Comparison of ENCODE assay signal across 26 cellular contexts in genomic region chr10:43890124-43890523, GRCh38.
DNase-seq lines count a peak whose midpoint lies in the region; ATAC-seq, FAIRE-seq and TF ChIP-seq lines count a peak whose summit lies in the region.
"Had no signal": no experiment of that assay in that cellular context is flagged by ENCODE, and none has a peak within 500 bp of the region (broad histone marks: within the 10 kb centered on the region; RNA-seq: fewer than 3 reads in every experiment).

No MANE protein-coding gene starts in this region.

- peak overlapping the region; percentile 40 for H3K27ac ChIP-seq in ACC112 (ENCODE audit: low read depth, low read length)
- H3K27ac ChIP-seq in upper lobe of left lung = no peak overlapping the region
- H3K27ac ChIP-seq: esophagus muscularis mucosa, hepatocyte, lower lobe of right lung, tibial nerve had no signal

- H3K4me3 Mint-ChIP-seq in stimulated activated naive B cell treated with anti-CD40 and anti-IgM and Interleukin-4, amounts not matched to agents 10 μg/mL and 1 μg/mL and 100 μg/mL, for 72 hours = no peak overlapping the region
- H3K4me3 Mint-ChIP-seq in natural killer cell treated with Interleukin-12 subunit alpha and Interleukin-12 subunit beta and Interleukin-15 and Interleukin-18, amount 100 ng/mL, for 72 hours = no peak overlapping the region
- H3K4me3 Mint-ChIP-seq in Calu3 (ENCODE audit: low read depth, unreplicated experiment) = no peak overlapping the region
- H3K4me3 Mint-ChIP-seq: activated CD4-positive, alpha-beta T cell treated with anti-CD3 and anti-CD28 coated beads, Interleukin-2, amount 10 ng/mL, durations not matched to agents 7 days and 5 days; central memory CD8-positive, alpha-beta T cell; T-cell had no signal

- DNase-seq in LHCN-M2 (ENCODE audit: low read depth) = peak; percentile 64
- peak; percentile 2 for DNase-seq in bronchial epithelial cell (ENCODE audit: low read depth)
- DNase-seq in iris pigment epithelial cell (ENCODE audit: low read depth) = peak; percentile 82
- DNase-seq in stimulated activated naive B cell treated with anti-CD40 and anti-IgM and Interleukin-4, amounts not matched to agents 10 μg/mL and 1 μg/mL and 100 μg/mL, for 72 hours = no peak
- DNase-seq in natural killer cell treated with Interleukin-12 subunit alpha and Interleukin-12 subunit beta and Interleukin-15 and Interleukin-18, amount 100 ng/mL, for 72 hours (ENCODE audit: low spot score) = no peak
- no peak for DNase-seq in upper lobe of left lung
- no peak for DNase-seq in Calu3
- DNase-seq: activated CD4-positive, alpha-beta T cell treated with anti-CD3 and anti-CD28 coated beads, Interleukin-2, amount 10 ng/mL, durations not matched to agents 7 days and 5 days; activated CD8-positive, alpha-beta memory T cell treated with anti-CD3 and anti-CD28 coated beads, Interleukin-2, amount 50 U/mL, for 4 hours; activated effector memory CD4-positive, alpha-beta T cell treated with Interleukin-2 at 50 U/mL for 16 hours; DMS53; effector CD4-positive, alpha-beta T cell; Kasumi-1; lower lobe of right lung; NCI-H524; right cardiac atrium; Right ventricle myocardium superior; stimulated activated CD4-positive, alpha-beta T cell treated with anti-CD3 and anti-CD28 coated beads, Interleukin-1b, Interleukin-23, amount 100 ng/mL, for 48 hours; stimulated activated naive CD8-positive, alpha-beta T cell treated with anti-CD3 and anti-CD28 coated beads, Interleukin-15, Interleukin-2, amounts not matched to agents 100 U/mL and 50 U/mL, for 24 hours; T-cell had no signal

- ATAC-seq in stimulated activated naive B cell treated with anti-CD40 and anti-IgM and Interleukin-4, amounts not matched to agents 10 μg/mL and 1 μg/mL and 100 μg/mL, for 72 hours (replicated peaks) = no peak
- ATAC-seq in natural killer cell treated with Interleukin-12 subunit alpha and Interleukin-12 subunit beta and Interleukin-15 and Interleukin-18, amount 100 ng/mL, for 72 hours = no peak
- ATAC-seq in upper lobe of left lung (ENCODE audit: low FRiP score in 2 of 2) = no peak
- ATAC-seq: lower lobe of right lung; right cardiac atrium; stimulated activated naive CD8-positive, alpha-beta T cell treated with anti-CD3 and anti-CD28 coated beads, Interleukin-15, Interleukin-2, amounts not matched to agents 100 U/mL and 50 U/mL, for 24 hours; T-cell had no signal

- H3K4me1 ChIP-seq in ACC112 (ENCODE audit: control insufficient read depth, insufficient read depth, low read length, unreplicated experiment) (peaks cover 47% of the 10 kb centered on the region), upper lobe of left lung (peaks cover 0 to 4% (median 0%) of the 10 kb centered on the region in 4 donors)
- H3K4me1 ChIP-seq: lower lobe of right lung had no signal

- 61 to 76% methylated on average over 2 of the region's 2 CpGs for WGBS in upper lobe of left lung, 2 donors

- H3K79me2 ChIP-seq in ACC112 (ENCODE audit: control insufficient read depth, insufficient read depth, low read length, unreplicated experiment) = no peaks in the 10 kb centered on the region
- H3K79me2 ChIP-seq: hepatocyte had no signal

- H3K36me3 ChIP-seq in ACC112 (ENCODE audit: insufficient read depth, low read length) = no peaks in the 10 kb centered on the region
- no peaks in the 10 kb centered on the region for H3K36me3 ChIP-seq in bronchial epithelial cell (ENCODE audit: control insufficient read depth, insufficient read depth, low read length)
- no peaks in the 10 kb centered on the region for H3K36me3 ChIP-seq in upper lobe of left lung
- H3K36me3 ChIP-seq: esophagus muscularis mucosa, lower lobe of right lung, tibial nerve had no signal

- no peaks in the 10 kb centered on the region for H3K9me3 ChIP-seq in upper lobe of left lung
- H3K9me3 ChIP-seq: esophagus muscularis mucosa, lower lobe of right lung, tibial nerve had no signal

- H3K27me3 Mint-ChIP-seq in stimulated activated naive B cell treated with anti-CD40 and anti-IgM and Interleukin-4, amounts not matched to agents 10 μg/mL and 1 μg/mL and 100 μg/mL, for 72 hours = peaks cover 4 to 6% of the 10 kb centered on the region in 2 donors
- peaks cover 34 to 35% of the 10 kb centered on the region in 2 donors for H3K27me3 Mint-ChIP-seq in natural killer cell treated with Interleukin-12 subunit alpha and Interleukin-12 subunit beta and Interleukin-15 and Interleukin-18, amount 100 ng/mL, for 72 hours
- peaks cover 20% of the 10 kb centered on the region for H3K27me3 Mint-ChIP-seq in Calu3 (ENCODE audit: unreplicated experiment)
- H3K27me3 Mint-ChIP-seq: central memory CD8-positive, alpha-beta T cell had no signal

- H3K36me3 Mint-ChIP-seq in stimulated activated naive B cell treated with anti-CD40 and anti-IgM and Interleukin-4, amounts not matched to agents 10 μg/mL and 1 μg/mL and 100 μg/mL, for 72 hours = no peaks in the 10 kb centered on the region
- H3K36me3 Mint-ChIP-seq in natural killer cell treated with Interleukin-12 subunit alpha and Interleukin-12 subunit beta and Interleukin-15 and Interleukin-18, amount 100 ng/mL, for 72 hours = no peaks in the 10 kb centered on the region
- no peaks in the 10 kb centered on the region for H3K36me3 Mint-ChIP-seq in Calu3 (ENCODE audit: insufficient read depth, unreplicated experiment)
- H3K36me3 Mint-ChIP-seq: T-cell had no signal

- no peak for TF ChIP-seq EP300 in upper lobe of left lung (IDR thresholded peaks at IDR 0.05)

- no peaks in the 10 kb centered on the region for H3K27me3 ChIP-seq in ACC112 (ENCODE audit: insufficient read depth, low read length)
- no peaks in the 10 kb centered on the region for H3K27me3 ChIP-seq in bronchial epithelial cell (ENCODE audit: control insufficient read depth, insufficient read depth, low read length)
- no peaks in the 10 kb centered on the region for H3K27me3 ChIP-seq in upper lobe of left lung
- H3K27me3 ChIP-seq: esophagus muscularis mucosa, hepatocyte, tibial nerve had no signal

- no TSS peak for BruUV-seq in Calu3 (replicated peaks; lab: Mats Ljungman, UMichigan)

- H3K4me1 Mint-ChIP-seq in stimulated activated naive B cell treated with anti-CD40 and anti-IgM and Interleukin-4, amounts not matched to agents 10 μg/mL and 1 μg/mL and 100 μg/mL, for 72 hours = no peaks in the 10 kb centered on the region
- peaks cover 0 to 3% of the 10 kb centered on the region in 2 donors for H3K4me1 Mint-ChIP-seq in natural killer cell treated with Interleukin-12 subunit alpha and Interleukin-12 subunit beta and Interleukin-15 and Interleukin-18, amount 100 ng/mL, for 72 hours (ENCODE audit: low read depth in 2 of 2)
- no peaks in the 10 kb centered on the region for H3K4me1 Mint-ChIP-seq in Calu3 (ENCODE audit: low read depth, unreplicated experiment)
- H3K4me1 Mint-ChIP-seq: activated CD4-positive, alpha-beta T cell treated with anti-CD3 and anti-CD28 coated beads, Interleukin-2, amount 10 ng/mL, durations not matched to agents 7 days and 5 days; central memory CD8-positive, alpha-beta T cell; T-cell had no signal

- H3K4me3 ChIP-seq in ACC112 (ENCODE audit: low read depth, low read length) (no peak overlapping the region), bronchial epithelial cell (ENCODE audit: low read depth, low read length) (no peak overlapping the region), upper lobe of left lung (no peak overlapping the region)
- H3K4me3 ChIP-seq: esophagus muscularis mucosa, hepatocyte, lower lobe of right lung, tibial nerve had no signal

- no peak overlapping the region for H2AFZ ChIP-seq in ACC112 (ENCODE audit: low read length, unreplicated experiment)
- H2AFZ ChIP-seq: hepatocyte had no signal

- TF ChIP-seq POLR2A in upper lobe of left lung (IDR thresholded peaks at IDR 0.05) = no peak

- intact Hi-C loops in Calu3 (cut with micrococcal nuclease; ENCODE audit: unreplicated experiment) = no loop called here

- FAIRE-seq in bronchial epithelial cell (lab: Jason Lieb, UNC) = no peak
- FAIRE-seq: islet of Langerhans had no signal

- no peak overlapping the region for H3K27ac Mint-ChIP-seq in stimulated activated naive B cell treated with anti-CD40 and anti-IgM and Interleukin-4, amounts not matched to agents 10 μg/mL and 1 μg/mL and 100 μg/mL, for 72 hours
- no peak overlapping the region for H3K27ac Mint-ChIP-seq in natural killer cell treated with Interleukin-12 subunit alpha and Interleukin-12 subunit beta and Interleukin-15 and Interleukin-18, amount 100 ng/mL, for 72 hours
- H3K27ac Mint-ChIP-seq in Calu3 (ENCODE audit: unreplicated experiment) = no peak overlapping the region
- H3K27ac Mint-ChIP-seq: activated CD4-positive, alpha-beta T cell treated with anti-CD3 and anti-CD28 coated beads, Interleukin-2, amount 10 ng/mL, durations not matched to agents 7 days and 5 days; T-cell had no signal

- peaks cover 0 to 3% of the 10 kb centered on the region in 2 donors for H3K9me3 Mint-ChIP-seq in stimulated activated naive B cell treated with anti-CD40 and anti-IgM and Interleukin-4, amounts not matched to agents 10 μg/mL and 1 μg/mL and 100 μg/mL, for 72 hours
- no peaks in the 10 kb centered on the region for H3K9me3 Mint-ChIP-seq in natural killer cell treated with Interleukin-12 subunit alpha and Interleukin-12 subunit beta and Interleukin-15 and Interleukin-18, amount 100 ng/mL, for 72 hours
- H3K9me3 Mint-ChIP-seq in Calu3 (ENCODE audit: low read depth, unreplicated experiment) = peaks cover 2% of the 10 kb centered on the region
- H3K9me3 Mint-ChIP-seq: activated CD4-positive, alpha-beta T cell treated with anti-CD3 and anti-CD28 coated beads, Interleukin-2, amount 10 ng/mL, durations not matched to agents 7 days and 5 days; central memory CD8-positive, alpha-beta T cell; T-cell had no signal

- CTCF ChIA-PET in Calu3 (lab: Charles Lee) = no interaction called here

- TF ChIP-seq CTCF in bronchial epithelial cell (IDR thresholded peaks at IDR 0.05; ENCODE audit: insufficient read depth, low read length, severe bottlenecking) (no peak), upper lobe of left lung (IDR thresholded peaks at IDR 0.05) (no peak), Calu3 (IDR thresholded peaks at IDR 0.05; ENCODE audit: unreplicated experiment) (no peak)

Comparison
In these comparisons a context has a peak if more than half of its experiments do, and no peak if none do; other contexts are left out.
1. DNase-seq: peak in LHCN-M2 (single experiment), bronchial epithelial cell (single experiment) and iris pigment epithelial cell (single experiment); none in stimulated activated naive B cell treated with anti-CD40 and anti-IgM and Interleukin-4, amounts not matched to agents 10 μg/mL and 1 μg/mL and 100 μg/mL, for 72 hours (single experiment), natural killer cell treated with Interleukin-12 subunit alpha and Interleukin-12 subunit beta and Interleukin-15 and Interleukin-18, amount 100 ng/mL, for 72 hours (single experiment), upper lobe of left lung (0 of 2) and Calu3 (single experiment).